Comparison of ENCODE assay signal across 13 cellular contexts in the genomic region with DNA sequence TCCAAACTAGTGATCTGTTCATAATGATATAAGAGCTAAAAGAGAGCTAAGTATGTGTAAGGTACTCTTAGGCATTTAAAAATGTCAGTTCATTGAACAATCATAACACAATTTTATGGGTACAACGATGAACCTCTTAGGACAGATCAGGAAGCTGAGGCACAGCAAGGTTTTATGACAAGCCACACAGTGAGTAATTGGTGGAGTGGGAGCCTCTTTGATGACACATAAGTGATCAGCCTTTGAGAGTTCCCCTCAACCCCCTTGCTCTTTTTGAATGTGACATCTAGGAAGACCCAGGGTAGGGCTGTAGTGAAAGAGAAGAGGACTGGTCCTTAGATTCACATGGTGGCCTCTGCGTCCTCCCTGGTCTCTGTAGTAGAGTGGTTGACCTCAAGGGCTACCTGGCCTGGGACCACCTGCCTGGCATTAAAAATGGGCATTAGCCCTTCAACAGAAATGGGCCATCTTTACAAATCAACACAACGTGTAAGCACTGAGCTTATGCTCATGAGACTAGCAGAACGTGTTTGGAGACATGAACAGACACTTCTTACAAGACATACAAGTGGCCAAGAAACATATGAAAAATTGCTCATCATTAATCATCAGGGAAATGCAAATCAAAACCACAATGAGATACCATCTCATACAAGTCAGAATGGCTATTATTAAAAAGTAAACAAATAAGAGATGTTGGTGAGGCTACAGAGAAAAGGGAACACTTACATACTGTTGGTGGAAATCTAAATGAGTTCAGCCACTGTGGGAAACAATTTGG.
DNase-seq lines count a peak whose midpoint lies in the region; ATAC-seq and TF ChIP-seq lines count a peak whose summit lies in the region.
"Had no signal": no experiment of that assay in that cellular context is flagged by ENCODE, and none has a peak within 500 bp of the region (broad histone marks: within the 10 kb centered on the region; RNA-seq: fewer than 3 reads in every experiment).

No MANE protein-coding gene starts in this region.

- peak; percentile 8 for DNase-seq in AG10803 (ENCODE audit: low read depth)
- DNase-seq in RWPE2 (ENCODE audit: low spot score): no peak
- DNase-seq in foreskin fibroblast: peak; percentile 35 to 72
- DNase-seq in NK-92 (lab: John Stamatoyannopoulos, UW; ENCODE audit: unreplicated experiment): no peak
- no peak for DNase-seq in MV-4-11 (lab: John Stamatoyannopoulos, UW)
- DNase-seq: brain microvascular endothelial cell, endodermal cell, glutamatergic neuron, left cardiac atrium, NCI-H774, SIG-M5 had no signal

- H3K4me1 ChIP-seq in RWPE2 (ENCODE audit: insufficient read depth, poor library complexity, severe bottlenecking): peaks cover 29% of the 10 kb centered on the region

- H3K36me3 ChIP-seq in RWPE2 (ENCODE audit: low read depth): no peaks in the 10 kb centered on the region
- H3K36me3 ChIP-seq: brain microvascular endothelial cell had no signal

- ATAC-seq in GM18868 (IDR thresholded peaks at IDR 0.05; ENCODE audit: unreplicated experiment) (peak; percentile 47), RWPE2 (ENCODE audit: low read depth) (peak; percentile 78), GM21515 (IDR thresholded peaks at IDR 0.05; ENCODE audit: unreplicated experiment) (no peak)
- ATAC-seq: left cardiac atrium had no signal

- H3K9me3 ChIP-seq in RWPE2 (ENCODE audit: severe bottlenecking): no peaks in the 10 kb centered on the region

- H3K27ac ChIP-seq in RWPE2 (ENCODE audit: poor library complexity, severe bottlenecking): peak overlapping the region; percentile 58
- H3K27ac ChIP-seq: brain microvascular endothelial cell had no signal

- H3K27me3 ChIP-seq in RWPE2 (ENCODE audit: insufficient read depth, poor library complexity, severe bottlenecking): no peaks in the 10 kb centered on the region
- H3K27me3 ChIP-seq: brain microvascular endothelial cell had no signal

- TF ChIP-seq CTCF in AG10803 (conservative IDR thresholded peaks at IDR 0.05; ENCODE audit: low read length) (no peak), RWPE2 (IDR thresholded peaks at IDR 0.05; ENCODE audit: poor library complexity, severe bottlenecking) (no peak), foreskin fibroblast (IDR thresholded peaks at IDR 0.05; ENCODE audit: low read depth, low read length) (no peak)

- H3K4me3 ChIP-seq in AG10803 (ENCODE audit: low read length) (no peak overlapping the region), RWPE2 (ENCODE audit: severe bottlenecking) (no peak overlapping the region), foreskin fibroblast (ENCODE audit: low read depth in 1 of 2, low read length in 2 of 2) (no peak overlapping the region)

Comparison
In these comparisons a context has a peak if more than half of its experiments do, and no peak if none do; other contexts are left out.
1. DNase-seq: peak in AG10803 (single experiment) and foreskin fibroblast (2 of 2); none in RWPE2 (single experiment), NK-92 (single experiment) and MV-4-11 (single experiment).